ENCODE assay signal across 1 cellular context in the genomic region with DNA sequence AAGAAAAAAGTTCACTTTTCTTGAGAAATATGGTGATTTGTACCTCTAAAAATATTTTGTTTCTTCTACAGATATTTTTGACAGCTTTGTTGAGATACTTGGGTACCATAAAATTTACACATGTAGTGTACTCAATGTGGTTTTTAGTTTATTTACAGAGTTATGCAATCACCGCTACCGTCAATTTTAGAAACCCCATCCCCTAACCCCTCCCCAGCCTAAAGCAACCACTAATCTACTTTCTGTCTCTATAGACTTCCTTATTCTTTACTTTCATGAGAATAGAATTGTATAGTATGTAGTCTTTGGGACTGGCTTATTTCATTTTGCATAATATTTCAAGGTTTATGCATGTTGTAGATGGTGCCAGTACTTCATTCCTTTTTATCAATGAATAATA.
TF ChIP-seq lines count a peak whose summit lies in the region.

No MANE protein-coding gene starts in this region.

TF ChIP-seq in GM12878, 131 proteins besides CTCF, POLR2A, EP300 and RAD21 (continued from another document):
- TF ChIP-seq, protein P1, sequence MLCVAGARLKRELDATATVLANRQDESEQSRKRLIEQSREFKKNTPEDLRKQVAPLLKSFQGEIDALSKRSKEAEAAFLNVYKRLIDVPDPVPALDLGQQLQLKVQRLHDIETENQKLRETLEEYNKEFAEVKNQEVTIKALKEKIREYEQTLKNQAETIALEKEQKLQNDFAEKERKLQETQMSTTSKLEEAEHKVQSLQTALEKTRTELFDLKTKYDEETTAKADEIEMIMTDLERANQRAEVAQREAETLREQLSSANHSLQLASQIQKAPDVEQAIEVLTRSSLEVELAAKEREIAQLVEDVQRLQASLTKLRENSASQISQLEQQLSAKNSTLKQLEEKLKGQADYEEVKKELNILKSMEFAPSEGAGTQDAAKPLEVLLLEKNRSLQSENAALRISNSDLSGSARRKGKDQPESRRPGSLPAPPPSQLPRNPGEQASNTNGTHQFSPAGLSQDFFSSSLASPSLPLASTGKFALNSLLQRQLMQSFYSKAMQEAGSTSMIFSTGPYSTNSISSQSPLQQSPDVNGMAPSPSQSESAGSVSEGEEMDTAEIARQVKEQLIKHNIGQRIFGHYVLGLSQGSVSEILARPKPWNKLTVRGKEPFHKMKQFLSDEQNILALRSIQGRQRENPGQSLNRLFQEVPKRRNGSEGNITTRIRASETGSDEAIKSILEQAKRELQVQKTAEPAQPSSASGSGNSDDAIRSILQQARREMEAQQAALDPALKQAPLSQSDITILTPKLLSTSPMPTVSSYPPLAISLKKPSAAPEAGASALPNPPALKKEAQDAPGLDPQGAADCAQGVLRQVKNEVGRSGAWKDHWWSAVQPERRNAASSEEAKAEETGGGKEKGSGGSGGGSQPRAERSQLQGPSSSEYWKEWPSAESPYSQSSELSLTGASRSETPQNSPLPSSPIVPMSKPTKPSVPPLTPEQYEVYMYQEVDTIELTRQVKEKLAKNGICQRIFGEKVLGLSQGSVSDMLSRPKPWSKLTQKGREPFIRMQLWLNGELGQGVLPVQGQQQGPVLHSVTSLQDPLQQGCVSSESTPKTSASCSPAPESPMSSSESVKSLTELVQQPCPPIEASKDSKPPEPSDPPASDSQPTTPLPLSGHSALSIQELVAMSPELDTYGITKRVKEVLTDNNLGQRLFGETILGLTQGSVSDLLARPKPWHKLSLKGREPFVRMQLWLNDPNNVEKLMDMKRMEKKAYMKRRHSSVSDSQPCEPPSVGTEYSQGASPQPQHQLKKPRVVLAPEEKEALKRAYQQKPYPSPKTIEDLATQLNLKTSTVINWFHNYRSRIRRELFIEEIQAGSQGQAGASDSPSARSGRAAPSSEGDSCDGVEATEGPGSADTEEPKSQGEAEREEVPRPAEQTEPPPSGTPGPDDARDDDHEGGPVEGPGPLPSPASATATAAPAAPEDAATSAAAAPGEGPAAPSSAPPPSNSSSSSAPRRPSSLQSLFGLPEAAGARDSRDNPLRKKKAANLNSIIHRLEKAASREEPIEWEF (IDR thresholded peaks at IDR 0.05; ENCODE audit: insufficient replicate concordance, low read depth, low read length), result no peak
- TF ChIP-seq ZNF592 (IDR thresholded peaks at IDR 0.05), result no peak
- TF ChIP-seq TCF7 (IDR thresholded peaks at IDR 0.05; ENCODE audit: borderline replicate concordance), result 0 out of 2 replicates have a peak, but pooled peaks have one; percentile 66
- TF ChIP-seq PAX5 (IDR thresholded peaks at IDR 0.05; ENCODE audit: borderline replicate concordance, low read depth, low read length), result no peak
- no peak for TF ChIP-seq ZNF384 (IDR thresholded peaks at IDR 0.05; ENCODE audit: borderline replicate concordance, low read depth, low read length)
- TF ChIP-seq PML (IDR thresholded peaks at IDR 0.05; ENCODE audit: low read length), result no peak
- TF ChIP-seq ATF3 (IDR thresholded peaks at IDR 0.05; ENCODE audit: borderline replicate concordance, extremely low read depth, low read depth, low read length), result no peak
- TF ChIP-seq ATF7 (IDR thresholded peaks at IDR 0.05; ENCODE audit: low read depth), result peak; percentile 28; the same call in 1 of the 2 replicates
- no peak for TF ChIP-seq STAT3 (IDR thresholded peaks at IDR 0.05; ENCODE audit: low read depth, low read length)
- TF ChIP-seq MEF2B (IDR thresholded peaks at IDR 0.05; ENCODE audit: partially characterized antibody, poor library complexity, severe bottlenecking), result peak; percentile 44
- TF ChIP-seq DPF2 (IDR thresholded peaks at IDR 0.05), result no peak
